ENCODE assay signal across 2 cellular contexts in the genomic region with DNA sequence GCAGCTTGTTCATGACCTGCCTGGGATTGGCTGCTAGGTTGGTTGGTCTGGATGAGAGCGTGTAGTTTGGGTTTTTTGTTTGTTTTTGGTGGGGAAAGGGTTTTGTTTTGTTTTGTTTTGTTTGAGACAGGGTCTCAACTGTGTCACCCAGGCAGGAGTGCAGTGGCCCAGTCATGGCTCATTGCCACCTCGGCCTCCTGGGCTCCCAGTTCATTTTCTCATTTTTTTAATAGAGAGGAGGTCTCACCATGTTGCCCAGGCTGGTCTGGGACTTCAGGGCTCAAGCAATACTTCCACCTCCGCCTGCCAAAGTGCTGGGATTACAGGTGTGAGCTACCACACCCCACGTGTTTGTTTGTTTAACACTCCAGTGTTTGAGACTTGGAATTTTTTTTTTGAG.
TF ChIP-seq lines count a peak whose summit lies in the region.

No MANE protein-coding gene starts in this region.

TF ChIP-seq in WTC11, 78 proteins besides CTCF, POLR2A, EP300 and RAD21 (continues in another document):
- TF ChIP-seq FOXP1 (CRISPR knock-in tag; IDR thresholded peaks at IDR 0.05; ENCODE audit: borderline replicate concordance), result no peak
- TF ChIP-seq, protein P1, sequence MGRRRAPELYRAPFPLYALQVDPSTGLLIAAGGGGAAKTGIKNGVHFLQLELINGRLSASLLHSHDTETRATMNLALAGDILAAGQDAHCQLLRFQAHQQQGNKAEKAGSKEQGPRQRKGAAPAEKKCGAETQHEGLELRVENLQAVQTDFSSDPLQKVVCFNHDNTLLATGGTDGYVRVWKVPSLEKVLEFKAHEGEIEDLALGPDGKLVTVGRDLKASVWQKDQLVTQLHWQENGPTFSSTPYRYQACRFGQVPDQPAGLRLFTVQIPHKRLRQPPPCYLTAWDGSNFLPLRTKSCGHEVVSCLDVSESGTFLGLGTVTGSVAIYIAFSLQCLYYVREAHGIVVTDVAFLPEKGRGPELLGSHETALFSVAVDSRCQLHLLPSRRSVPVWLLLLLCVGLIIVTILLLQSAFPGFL (CRISPR knock-in tag; IDR thresholded peaks at IDR 0.05; ENCODE audit: borderline replicate concordance), result no peak
- no peak for TF ChIP-seq RORB (CRISPR knock-in tag; IDR thresholded peaks at IDR 0.05)
- TF ChIP-seq, protein P2, sequence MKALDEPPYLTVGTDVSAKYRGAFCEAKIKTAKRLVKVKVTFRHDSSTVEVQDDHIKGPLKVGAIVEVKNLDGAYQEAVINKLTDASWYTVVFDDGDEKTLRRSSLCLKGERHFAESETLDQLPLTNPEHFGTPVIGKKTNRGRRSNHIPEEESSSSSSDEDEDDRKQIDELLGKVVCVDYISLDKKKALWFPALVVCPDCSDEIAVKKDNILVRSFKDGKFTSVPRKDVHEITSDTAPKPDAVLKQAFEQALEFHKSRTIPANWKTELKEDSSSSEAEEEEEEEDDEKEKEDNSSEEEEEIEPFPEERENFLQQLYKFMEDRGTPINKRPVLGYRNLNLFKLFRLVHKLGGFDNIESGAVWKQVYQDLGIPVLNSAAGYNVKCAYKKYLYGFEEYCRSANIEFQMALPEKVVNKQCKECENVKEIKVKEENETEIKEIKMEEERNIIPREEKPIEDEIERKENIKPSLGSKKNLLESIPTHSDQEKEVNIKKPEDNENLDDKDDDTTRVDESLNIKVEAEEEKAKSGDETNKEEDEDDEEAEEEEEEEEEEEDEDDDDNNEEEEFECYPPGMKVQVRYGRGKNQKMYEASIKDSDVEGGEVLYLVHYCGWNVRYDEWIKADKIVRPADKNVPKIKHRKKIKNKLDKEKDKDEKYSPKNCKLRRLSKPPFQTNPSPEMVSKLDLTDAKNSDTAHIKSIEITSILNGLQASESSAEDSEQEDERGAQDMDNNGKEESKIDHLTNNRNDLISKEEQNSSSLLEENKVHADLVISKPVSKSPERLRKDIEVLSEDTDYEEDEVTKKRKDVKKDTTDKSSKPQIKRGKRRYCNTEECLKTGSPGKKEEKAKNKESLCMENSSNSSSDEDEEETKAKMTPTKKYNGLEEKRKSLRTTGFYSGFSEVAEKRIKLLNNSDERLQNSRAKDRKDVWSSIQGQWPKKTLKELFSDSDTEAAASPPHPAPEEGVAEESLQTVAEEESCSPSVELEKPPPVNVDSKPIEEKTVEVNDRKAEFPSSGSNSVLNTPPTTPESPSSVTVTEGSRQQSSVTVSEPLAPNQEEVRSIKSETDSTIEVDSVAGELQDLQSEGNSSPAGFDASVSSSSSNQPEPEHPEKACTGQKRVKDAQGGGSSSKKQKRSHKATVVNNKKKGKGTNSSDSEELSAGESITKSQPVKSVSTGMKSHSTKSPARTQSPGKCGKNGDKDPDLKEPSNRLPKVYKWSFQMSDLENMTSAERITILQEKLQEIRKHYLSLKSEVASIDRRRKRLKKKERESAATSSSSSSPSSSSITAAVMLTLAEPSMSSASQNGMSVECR (CRISPR knock-in tag; IDR thresholded peaks at IDR 0.05; ENCODE audit: borderline replicate concordance), result no peak
- TF ChIP-seq ZNF121 (CRISPR knock-in tag; IDR thresholded peaks at IDR 0.05), result no peak
- no peak for TF ChIP-seq ZNF232 (CRISPR knock-in tag; IDR thresholded peaks at IDR 0.05)
- TF ChIP-seq, protein P3, sequence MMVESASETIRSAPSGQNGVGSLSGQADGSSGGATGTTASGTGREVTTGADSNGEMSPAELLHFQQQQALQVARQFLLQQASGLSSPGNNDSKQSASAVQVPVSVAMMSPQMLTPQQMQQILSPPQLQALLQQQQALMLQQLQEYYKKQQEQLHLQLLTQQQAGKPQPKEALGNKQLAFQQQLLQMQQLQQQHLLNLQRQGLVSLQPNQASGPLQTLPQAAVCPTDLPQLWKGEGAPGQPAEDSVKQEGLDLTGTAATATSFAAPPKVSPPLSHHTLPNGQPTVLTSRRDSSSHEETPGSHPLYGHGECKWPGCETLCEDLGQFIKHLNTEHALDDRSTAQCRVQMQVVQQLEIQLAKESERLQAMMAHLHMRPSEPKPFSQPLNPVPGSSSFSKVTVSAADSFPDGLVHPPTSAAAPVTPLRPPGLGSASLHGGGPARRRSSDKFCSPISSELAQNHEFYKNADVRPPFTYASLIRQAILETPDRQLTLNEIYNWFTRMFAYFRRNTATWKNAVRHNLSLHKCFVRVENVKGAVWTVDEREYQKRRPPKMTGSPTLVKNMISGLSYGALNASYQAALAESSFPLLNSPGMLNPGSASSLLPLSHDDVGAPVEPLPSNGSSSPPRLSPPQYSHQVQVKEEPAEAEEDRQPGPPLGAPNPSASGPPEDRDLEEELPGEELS (CRISPR knock-in tag; IDR thresholded peaks at IDR 0.05), result no peak
- TF ChIP-seq, protein P4, sequence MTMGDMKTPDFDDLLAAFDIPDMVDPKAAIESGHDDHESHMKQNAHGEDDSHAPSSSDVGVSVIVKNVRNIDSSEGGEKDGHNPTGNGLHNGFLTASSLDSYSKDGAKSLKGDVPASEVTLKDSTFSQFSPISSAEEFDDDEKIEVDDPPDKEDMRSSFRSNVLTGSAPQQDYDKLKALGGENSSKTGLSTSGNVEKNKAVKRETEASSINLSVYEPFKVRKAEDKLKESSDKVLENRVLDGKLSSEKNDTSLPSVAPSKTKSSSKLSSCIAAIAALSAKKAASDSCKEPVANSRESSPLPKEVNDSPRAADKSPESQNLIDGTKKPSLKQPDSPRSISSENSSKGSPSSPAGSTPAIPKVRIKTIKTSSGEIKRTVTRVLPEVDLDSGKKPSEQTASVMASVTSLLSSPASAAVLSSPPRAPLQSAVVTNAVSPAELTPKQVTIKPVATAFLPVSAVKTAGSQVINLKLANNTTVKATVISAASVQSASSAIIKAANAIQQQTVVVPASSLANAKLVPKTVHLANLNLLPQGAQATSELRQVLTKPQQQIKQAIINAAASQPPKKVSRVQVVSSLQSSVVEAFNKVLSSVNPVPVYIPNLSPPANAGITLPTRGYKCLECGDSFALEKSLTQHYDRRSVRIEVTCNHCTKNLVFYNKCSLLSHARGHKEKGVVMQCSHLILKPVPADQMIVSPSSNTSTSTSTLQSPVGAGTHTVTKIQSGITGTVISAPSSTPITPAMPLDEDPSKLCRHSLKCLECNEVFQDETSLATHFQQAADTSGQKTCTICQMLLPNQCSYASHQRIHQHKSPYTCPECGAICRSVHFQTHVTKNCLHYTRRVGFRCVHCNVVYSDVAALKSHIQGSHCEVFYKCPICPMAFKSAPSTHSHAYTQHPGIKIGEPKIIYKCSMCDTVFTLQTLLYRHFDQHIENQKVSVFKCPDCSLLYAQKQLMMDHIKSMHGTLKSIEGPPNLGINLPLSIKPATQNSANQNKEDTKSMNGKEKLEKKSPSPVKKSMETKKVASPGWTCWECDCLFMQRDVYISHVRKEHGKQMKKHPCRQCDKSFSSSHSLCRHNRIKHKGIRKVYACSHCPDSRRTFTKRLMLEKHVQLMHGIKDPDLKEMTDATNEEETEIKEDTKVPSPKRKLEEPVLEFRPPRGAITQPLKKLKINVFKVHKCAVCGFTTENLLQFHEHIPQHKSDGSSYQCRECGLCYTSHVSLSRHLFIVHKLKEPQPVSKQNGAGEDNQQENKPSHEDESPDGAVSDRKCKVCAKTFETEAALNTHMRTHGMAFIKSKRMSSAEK (CRISPR knock-in tag; IDR thresholded peaks at IDR 0.05; ENCODE audit: borderline replicate concordance), result no peak
- TF ChIP-seq, protein P5, sequence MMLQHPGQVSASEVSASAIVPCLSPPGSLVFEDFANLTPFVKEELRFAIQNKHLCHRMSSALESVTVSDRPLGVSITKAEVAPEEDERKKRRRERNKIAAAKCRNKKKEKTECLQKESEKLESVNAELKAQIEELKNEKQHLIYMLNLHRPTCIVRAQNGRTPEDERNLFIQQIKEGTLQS (CRISPR knock-in tag; conservative IDR thresholded peaks at IDR 0.05), result no peak
- no peak for TF ChIP-seq KAT7 (CRISPR knock-in tag; IDR thresholded peaks at IDR 0.05; ENCODE audit: borderline replicate concordance)
- no peak for TF ChIP-seq SP1 (CRISPR knock-in tag; conservative IDR thresholded peaks at IDR 0.05)
- TF ChIP-seq NFYB (CRISPR knock-in tag; conservative IDR thresholded peaks at IDR 0.05; ENCODE audit: low read depth), result no peak

TF ChIP-seq in HepG2, 621 proteins besides CTCF, POLR2A, EP300 and RAD21:
- TF ChIP-seq, protein P6, sequence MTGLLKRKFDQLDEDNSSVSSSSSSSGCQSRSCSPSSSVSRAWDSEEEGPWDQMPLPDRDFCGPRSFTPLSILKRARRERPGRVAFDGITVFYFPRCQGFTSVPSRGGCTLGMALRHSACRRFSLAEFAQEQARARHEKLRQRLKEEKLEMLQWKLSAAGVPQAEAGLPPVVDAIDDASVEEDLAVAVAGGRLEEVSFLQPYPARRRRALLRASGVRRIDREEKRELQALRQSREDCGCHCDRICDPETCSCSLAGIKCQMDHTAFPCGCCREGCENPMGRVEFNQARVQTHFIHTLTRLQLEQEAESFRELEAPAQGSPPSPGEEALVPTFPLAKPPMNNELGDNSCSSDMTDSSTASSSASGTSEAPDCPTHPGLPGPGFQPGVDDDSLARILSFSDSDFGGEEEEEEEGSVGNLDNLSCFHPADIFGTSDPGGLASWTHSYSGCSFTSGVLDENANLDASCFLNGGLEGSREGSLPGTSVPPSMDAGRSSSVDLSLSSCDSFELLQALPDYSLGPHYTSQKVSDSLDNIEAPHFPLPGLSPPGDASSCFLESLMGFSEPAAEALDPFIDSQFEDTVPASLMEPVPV (CRISPR knock-in tag; IDR thresholded peaks at IDR 0.05), result no peak
- TF ChIP-seq PRMT3 (CRISPR knock-in tag; IDR thresholded peaks at IDR 0.05; ENCODE audit: borderline replicate concordance, low read depth) (no peak), GATAD2A (CRISPR knock-in tag; IDR thresholded peaks at IDR 0.05) (no peak)
